34 cellular contexts compared by ENCODE assay signal in the genomic region with DNA sequence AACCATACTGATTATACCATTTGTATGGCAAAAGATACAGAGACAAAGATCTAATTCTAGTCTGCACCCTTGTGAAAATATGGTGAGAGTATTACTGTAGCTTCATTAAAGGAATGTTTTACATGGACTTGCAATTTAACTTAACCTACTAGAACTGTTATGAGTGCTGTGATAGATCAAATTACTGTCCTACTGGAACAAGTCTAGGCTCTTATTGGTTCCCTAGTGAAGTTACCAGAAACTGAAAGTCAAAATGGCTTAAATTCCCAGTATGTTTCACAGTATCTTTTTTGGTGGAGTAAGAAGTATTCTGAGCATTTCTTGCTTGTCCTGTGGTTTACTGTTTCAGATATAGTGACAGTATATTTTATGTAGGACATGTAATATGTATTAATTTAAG. TPM values are rescaled to one million over a fixed set of nuclear protein-coding genes. Genes with fewer than 3 reads are reported as not detected.
DNase-seq lines count a peak whose midpoint lies in the region; FAIRE-seq and TF ChIP-seq lines count a peak whose summit lies in the region.
"Had no signal": no experiment of that assay in that cellular context is flagged by ENCODE, and none has a peak within 500 bp of the region (broad histone marks: within the 10 kb centered on the region; RNA-seq: fewer than 3 reads in every experiment).

No MANE protein-coding gene starts in this region.

- H3K27me3 ChIP-seq in astrocyte (ENCODE audit: insufficient read depth, low read length) (peaks cover 27% of the 10 kb centered on the region), dorsolateral prefrontal cortex (peaks cover 0 to 30% (median 18%) of the 10 kb centered on the region in 45 donors), spleen (replicated peaks in 1 of 7) (peaks cover 0 to 42% (median 40%) of the 10 kb centered on the region in 7 donors), breast epithelium (peaks cover 0 to 35% of the 10 kb centered on the region in 2 donors)
- H3K27me3 ChIP-seq: MG63, SJSA1 had no signal

- H3K4me3 Mint-ChIP-seq in astrocyte (ENCODE audit: unreplicated experiment) = no peak overlapping the region
- H3K4me3 Mint-ChIP-seq: activated naive CD4-positive, alpha-beta T cell treated with anti-CD3 and anti-CD28 coated beads, Interleukin-2, amount 50 U/mL, for 24 hours; HFFc6; naive thymus-derived CD8-positive, alpha-beta T cell; stimulated activated effector memory CD8-positive, alpha-beta T cell treated with anti-CD3 and anti-CD28 coated beads, Interleukin-12 subunit alpha, Interleukin-12 subunit beta, amount 100 ng/mL, for 72 hours; T-cell had no signal

- H3K9me3 ChIP-seq in astrocyte (ENCODE audit: insufficient read depth, low read depth, low read length) (no peaks in the 10 kb centered on the region), spleen (no peaks in the 10 kb centered on the region), breast epithelium (no peaks in the 10 kb centered on the region)
- H3K9me3 ChIP-seq: MG63, SJSA1, tibial nerve had no signal

- intact Hi-C loops in dorsolateral prefrontal cortex (cut with DNase I) = loop anchor here in 1 of 2 donors (10.0 kb wide), 1 partner anchor 178 kb away; no protein-coding TSS in a partner anchor
- intact Hi-C loops in spleen (cut with DNase I; ENCODE audit: low total_unique reads) = no loop called here
- intact Hi-C loops in breast epithelium (cut with DNase I; ENCODE audit: low total_unique reads) = no loop called here

- H3K4me3 ChIP-seq in astrocyte (ENCODE audit: insufficient read depth, low read depth, low read length) (no peak overlapping the region), dorsolateral prefrontal cortex (no peak overlapping the region), spleen (no peak overlapping the region), breast epithelium (no peak overlapping the region)
- H3K4me3 ChIP-seq: BLaER1, GM23248, lung, MG63, SJSA1, tibial nerve had no signal

- DNase-seq in EH (ENCODE audit: low read depth) (peak; percentile 53), LHCN-M2 (ENCODE audit: low read depth) (peak; percentile 23), astrocyte (ENCODE audit: low read depth) (peak; percentile 23), iris pigment epithelial cell (ENCODE audit: low read depth) (peak; percentile 66), dorsolateral prefrontal cortex (no peak), spleen (no peak), breast epithelium (ENCODE audit: low spot score in 2 of 2) (no peak)
- DNase-seq: activated CD4-positive, alpha-beta T cell treated with anti-CD3 and anti-CD28 coated beads for 48 hours; activated CD8-positive, alpha-beta memory T cell treated with anti-CD3 and anti-CD28 coated beads for 24 hours; amygdala; effector CD4-positive, alpha-beta T cell; foreskin fibroblast; GF-D8; GM23248; head of caudate nucleus; HFFc6; kidney glomerular epithelial cell; MG63; naive thymus-derived CD8-positive, alpha-beta T cell; NCI-H1417 treated with DMSO at 0.1 percent for 48 hours; NCI-H2029 treated with DMSO at 0.1 percent for 48 hours; NCI-H446; T-cell; WERI-Rb-1 had no signal

- H2AFZ ChIP-seq in astrocyte (ENCODE audit: low read depth, low read length) = no peak overlapping the region
- H2AFZ ChIP-seq: GM23248 had no signal

- H3K36me3 ChIP-seq in astrocyte (ENCODE audit: insufficient read depth, low read length) (peaks cover 11% of the 10 kb centered on the region), spleen (peaks cover 0 to 30% (median 0%) of the 10 kb centered on the region in 6 donors), breast epithelium (no peaks in the 10 kb centered on the region)
- H3K36me3 ChIP-seq: WERI-Rb-1 had no signal

- peaks cover 11% of the 10 kb centered on the region for H3K4me1 ChIP-seq in astrocyte (ENCODE audit: insufficient read depth, low read length)
- peaks cover 15 to 37% (median 34%) of the 10 kb centered on the region in 6 donors for H3K4me1 ChIP-seq in spleen
- H3K4me1 ChIP-seq in breast epithelium = peaks cover 11 to 14% of the 10 kb centered on the region in 2 donors

- TF ChIP-seq POLR2A in spleen (IDR thresholded peaks at IDR 0.05) (no peak), breast epithelium (IDR thresholded peaks at IDR 0.05) (no peak)

- FAIRE-seq in astrocyte (lab: Jason Lieb, UNC) = no peak
- FAIRE-seq: colon had no signal

- H3K9me3 Mint-ChIP-seq in astrocyte (ENCODE audit: unreplicated experiment) = no peaks in the 10 kb centered on the region
- H3K9me3 Mint-ChIP-seq: activated naive CD4-positive, alpha-beta T cell treated with anti-CD3 and anti-CD28 coated beads, Interleukin-2, amount 50 U/mL, for 24 hours; HFFc6; naive thymus-derived CD8-positive, alpha-beta T cell; stimulated activated effector memory CD8-positive, alpha-beta T cell treated with anti-CD3 and anti-CD28 coated beads, Interleukin-12 subunit alpha, Interleukin-12 subunit beta, amount 100 ng/mL, for 72 hours; T-cell had no signal

- no peaks in the 10 kb centered on the region for H3K79me2 ChIP-seq in astrocyte (ENCODE audit: insufficient read depth, low read length)

- TF ChIP-seq CTCF in astrocyte (IDR thresholded peaks at IDR 0.05; ENCODE audit: insufficient read depth, low read depth, low read length) (no peak), dorsolateral prefrontal cortex (IDR thresholded peaks at IDR 0.05 in 54 of 56, conservative IDR thresholded peaks at IDR 0.05 in 2 of 56; ENCODE audit: low read depth in 1 of 56, partially characterized antibody in 56 of 56) (no peak), spleen (IDR thresholded peaks at IDR 0.05 in 8 of 11, conservative IDR thresholded peaks at IDR 0.05 in 3 of 11) (no peak), breast epithelium (IDR thresholded peaks at IDR 0.05) (no peak)

- H3K27ac ChIP-seq in astrocyte (ENCODE audit: low read depth, low read length) (no peak overlapping the region), dorsolateral prefrontal cortex (peak overlapping the region in 1 of 59 donors; percentile 6), spleen (no peak overlapping the region), breast epithelium (no peak overlapping the region)
- H3K27ac ChIP-seq: BLaER1, GM23248, RWPE1, SJSA1, tibial nerve, WERI-Rb-1 had no signal

- peaks cover 37% of the 10 kb centered on the region for H4K20me1 ChIP-seq in astrocyte (ENCODE audit: insufficient read depth, low read length)

- no peak overlapping the region for H3K27ac Mint-ChIP-seq in astrocyte (ENCODE audit: unreplicated experiment)
- H3K27ac Mint-ChIP-seq: activated naive CD4-positive, alpha-beta T cell treated with anti-CD3 and anti-CD28 coated beads, Interleukin-2, amount 50 U/mL, for 24 hours; HFFc6; naive thymus-derived CD8-positive, alpha-beta T cell; progenitor cell of endocrine pancreas; stimulated activated effector memory CD8-positive, alpha-beta T cell treated with anti-CD3 and anti-CD28 coated beads, Interleukin-12 subunit alpha, Interleukin-12 subunit beta, amount 100 ng/mL, for 72 hours; T-cell had no signal

- H3K36me3 Mint-ChIP-seq in astrocyte (ENCODE audit: low read depth, unreplicated experiment) = no peaks in the 10 kb centered on the region

- no peak overlapping the region for H3K9ac ChIP-seq in astrocyte (ENCODE audit: low read length)
- H3K9ac ChIP-seq: BLaER1, GM23248 had no signal

- H3K27me3 Mint-ChIP-seq in astrocyte (ENCODE audit: low read depth, unreplicated experiment) = peaks cover 24% of the 10 kb centered on the region

- peaks cover 10% of the 10 kb centered on the region for H3K4me1 Mint-ChIP-seq in astrocyte (ENCODE audit: low read depth, unreplicated experiment)

- H3K4me2 ChIP-seq in astrocyte (ENCODE audit: low read length) = no peak overlapping the region
- H3K4me2 ChIP-seq: BLaER1 had no signal

RNA-seq across cellular contexts. Expression of gene TBR1, which starts 3.8 kb away (rescaled TPM):
- not detected in 2 replicates for total RNA-seq in LHCN-M2 (2014; rRNA removed)
- polyA plus RNA-seq in LHCN-M2 (2012) = not detected
- total RNA-seq in astrocyte = not detected in 2 replicates
- total RNA-seq in dorsolateral prefrontal cortex = 100 to 1,000 TPM in 55 of 120 experiments, 10 to 100 TPM in 65; 44.3 to 153 (median 97.3) TPM
- total RNA-seq in spleen = under 1 TPM in 1 of 7 donors, not detected in 6; 0.17 TPM
- polyA plus RNA-seq in spleen = under 1 TPM in 1 of 3 donors, not detected in 2; 0.03 TPM
- total RNA-seq in breast epithelium = under 1 TPM in 2 of 3 donors, not detected in 1; 0.33 to 0.64 TPM
- total RNA-seq: lung; naive thymus-derived CD8-positive, alpha-beta T cell; progenitor cell of endocrine pancreas; T-cell; tibial nerve had no signal
- polyA plus RNA-seq: AG04450; GM23248; naive thymus-derived CD8-positive, alpha-beta T cell had no signal

Comparison
In these comparisons a context has a peak if more than half of its experiments do, and no peak if none do; other contexts are left out.
1. DNase-seq: peak in EH (single experiment), LHCN-M2 (single experiment), astrocyte (single experiment) and iris pigment epithelial cell (single experiment); none in dorsolateral prefrontal cortex (0 of 10), spleen (single experiment) and breast epithelium (0 of 2).
2. RNA of gene TBR1, which starts 3.8 kb away (total RNA-seq): 44.3 to 153 TPM in dorsolateral prefrontal cortex; 0.33 to 0.64 TPM in breast epithelium, not detected in LHCN-M2, not detected in astrocyte and 0.17 TPM in spleen; every median in the first group is over 10 times any median in the second.